Comparison of ENCODE assay signal across 1 cellular context in the genomic region with DNA sequence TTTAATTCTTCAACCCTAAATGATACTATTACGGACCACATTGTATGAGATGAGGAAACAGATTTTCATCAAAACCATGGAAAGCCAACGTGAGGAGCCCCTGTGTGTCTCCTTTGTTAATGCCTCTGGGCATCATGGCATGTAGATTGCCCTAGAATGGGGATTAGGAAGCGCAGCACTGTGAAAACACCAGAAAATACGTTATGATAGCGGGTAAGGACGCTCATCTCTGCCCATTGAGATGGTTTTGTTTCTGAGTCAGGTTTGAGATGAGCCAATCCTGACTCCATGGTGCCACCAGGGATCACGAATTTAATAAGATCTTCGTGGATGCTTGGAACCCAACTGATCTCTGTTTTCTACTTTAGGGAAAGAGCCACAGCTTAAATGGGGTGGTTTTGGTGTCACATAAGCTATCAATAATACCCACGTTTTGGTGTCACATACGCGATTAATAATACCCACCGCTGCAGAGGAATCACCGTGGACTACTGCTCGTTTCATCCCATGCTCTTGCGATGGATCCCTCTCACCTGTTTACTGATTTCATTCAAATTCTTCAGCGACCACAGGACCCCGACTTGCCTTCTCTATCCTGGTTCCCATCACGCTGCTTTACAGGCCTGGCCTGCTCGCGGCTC.
TF ChIP-seq lines count a peak whose summit lies in the region.

No MANE protein-coding gene starts in this region.

TF ChIP-seq in GM12878, 131 proteins besides CTCF, POLR2A, EP300 and RAD21:
- TF ChIP-seq, protein P1, sequence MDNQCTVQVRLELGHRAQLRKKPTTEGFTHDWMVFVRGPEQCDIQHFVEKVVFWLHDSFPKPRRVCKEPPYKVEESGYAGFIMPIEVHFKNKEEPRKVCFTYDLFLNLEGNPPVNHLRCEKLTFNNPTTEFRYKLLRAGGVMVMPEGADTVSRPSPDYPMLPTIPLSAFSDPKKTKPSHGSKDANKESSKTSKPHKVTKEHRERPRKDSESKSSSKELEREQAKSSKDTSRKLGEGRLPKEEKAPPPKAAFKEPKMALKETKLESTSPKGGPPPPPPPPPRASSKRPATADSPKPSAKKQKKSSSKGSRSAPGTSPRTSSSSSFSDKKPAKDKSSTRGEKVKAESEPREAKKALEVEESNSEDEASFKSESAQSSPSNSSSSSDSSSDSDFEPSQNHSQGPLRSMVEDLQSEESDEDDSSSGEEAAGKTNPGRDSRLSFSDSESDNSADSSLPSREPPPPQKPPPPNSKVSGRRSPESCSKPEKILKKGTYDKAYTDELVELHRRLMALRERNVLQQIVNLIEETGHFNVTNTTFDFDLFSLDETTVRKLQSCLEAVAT (IDR thresholded peaks at IDR 0.05) = peak; percentile 76; the same call in 1 of the 2 replicates
- TF ChIP-seq PAX8 (IDR thresholded peaks at IDR 0.05) (peak; percentile 82; the same call in 1 of the 2 replicates), MTA3 (IDR thresholded peaks at IDR 0.05; ENCODE audit: borderline replicate concordance, low read length) (0 out of 2 replicates have a peak, but pooled peaks have one; percentile 17), NBN (IDR thresholded peaks at IDR 0.05) (peak; percentile 92; the same call in 1 of the 2 replicates), IRF4 (IDR thresholded peaks at IDR 0.05; ENCODE audit: low read depth, low read length) (0 out of 2 replicates have a peak, but pooled peaks have one; percentile 14), BMI1 (IDR thresholded peaks at IDR 0.05; ENCODE audit: borderline replicate concordance) (0 out of 2 replicates have a peak, but pooled peaks have one; percentile 27)
